Comparison of ENCODE assay signal across 9 cellular contexts in the genomic region with DNA sequence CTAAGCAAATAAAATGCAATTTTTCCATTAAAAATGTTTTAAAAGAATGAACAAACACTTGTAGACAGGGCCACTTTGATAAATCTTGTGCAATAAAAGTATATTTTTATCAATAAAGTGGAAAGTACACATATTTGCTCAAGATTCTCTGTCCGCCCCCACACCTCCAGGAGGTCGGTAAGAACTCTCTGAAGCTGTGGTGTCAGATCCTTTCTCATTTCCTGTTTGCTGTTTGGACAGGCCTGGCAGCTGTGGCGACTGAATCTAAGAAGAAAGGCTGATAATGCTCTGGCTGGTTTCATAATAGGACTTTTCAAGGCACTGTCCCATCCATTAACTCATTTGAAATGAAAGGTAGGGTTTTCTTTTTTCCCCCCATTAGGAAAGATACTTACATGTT. TPM values are rescaled to one million over a fixed set of nuclear protein-coding genes. Genes with fewer than 3 reads are reported as not detected.
DNase-seq lines count a peak whose midpoint lies in the region; ATAC-seq, FAIRE-seq and TF ChIP-seq lines count a peak whose summit lies in the region.
"Had no signal": no experiment of that assay in that cellular context is flagged by ENCODE, and none has a peak within 500 bp of the region (broad histone marks: within the 10 kb centered on the region; RNA-seq: fewer than 3 reads in every experiment).

No MANE protein-coding gene starts in this region.

- peak overlapping the region in 1 of 3 experiments; percentile 16 for H3K4me3 ChIP-seq in endothelial cell of umbilical vein (replicated peaks in 1 of 3; ENCODE audit: insufficient read depth in 1 of 3, low read depth in 1 of 3, low read length in 3 of 3)
- H3K4me3 ChIP-seq: adrenal gland had no signal

- peak overlapping the region; percentile 34 for H3K9ac ChIP-seq in endothelial cell of umbilical vein (replicated peaks; ENCODE audit: extremely low read depth, insufficient read depth, low read length)

- no peaks in the 10 kb centered on the region for H3K27me3 Mint-ChIP-seq in stimulated activated naive CD8-positive, alpha-beta T cell treated with anti-CD3 and anti-CD28 coated beads, Interleukin-15, amount 100 ng/mL, for 72 hours

- H3K36me3 ChIP-seq in endothelial cell of umbilical vein (ENCODE audit: control insufficient read depth in 2 of 2, extremely low read depth in 1 of 2, insufficient read depth in 2 of 2, low read length in 2 of 2) = no peaks in the 10 kb centered on the region
- H3K36me3 ChIP-seq: adrenal gland had no signal

- no TSS peak for BruUV-seq in endothelial cell of umbilical vein (replicated peaks; lab: Mats Ljungman, UMichigan)

- peak; percentile 66 for DNase-seq in CD1c-positive myeloid dendritic cell (ENCODE audit: extremely low spot score)
- DNase-seq in NCI-H69 (lab: John Stamatoyannopoulos, UW) = peak; percentile 89
- DNase-seq in endothelial cell of umbilical vein (ENCODE audit: low read depth, low spot score) = peak; percentile 64
- DNase-seq in stimulated activated naive CD8-positive, alpha-beta T cell treated with anti-CD3 and anti-CD28 coated beads, Interleukin-15, amount 100 ng/mL, for 72 hours = peak in 1 of 2 donors; percentile 12
- no peak for DNase-seq in posterior vena cava (ENCODE audit: low spot score)
- no peak for DNase-seq in cerebellar cortex (ENCODE audit: low spot score)

- no peaks in the 10 kb centered on the region for H3K9me1 ChIP-seq in endothelial cell of umbilical vein (replicated peaks; ENCODE audit: control insufficient read depth, extremely low read depth, insufficient read depth, low read length)

- peak overlapping the region; percentile 65 for H3K27ac ChIP-seq in endothelial cell of umbilical vein (ENCODE audit: insufficient read depth, low read depth, low read length)
- H3K27ac ChIP-seq: adrenal gland had no signal

- H3K4me1 Mint-ChIP-seq in stimulated activated naive CD8-positive, alpha-beta T cell treated with anti-CD3 and anti-CD28 coated beads, Interleukin-15, amount 100 ng/mL, for 72 hours = peaks cover 16% of the 10 kb centered on the region

- H4K20me1 ChIP-seq in endothelial cell of umbilical vein (replicated peaks; ENCODE audit: control insufficient read depth, extremely low read depth, insufficient read depth, low read length) = no peaks in the 10 kb centered on the region

- FAIRE-seq in endothelial cell of umbilical vein (lab: Jason Lieb, UNC) = peak; percentile 56

- H3K27ac Mint-ChIP-seq in stimulated activated naive CD8-positive, alpha-beta T cell treated with anti-CD3 and anti-CD28 coated beads, Interleukin-15, amount 100 ng/mL, for 72 hours = peak overlapping the region in 1 of 2 donors; percentile 40

- no peaks in the 10 kb centered on the region for H3K9me3 ChIP-seq in endothelial cell of umbilical vein (replicated peaks; ENCODE audit: control insufficient read depth, insufficient read depth, low read length)
- H3K9me3 ChIP-seq: adrenal gland had no signal

- peak overlapping the region; percentile 68 for H3K4me2 ChIP-seq in endothelial cell of umbilical vein (ENCODE audit: insufficient read depth, low read length)

- CTCF ChIA-PET in endothelial cell of umbilical vein (lab: Charles Lee) = interaction anchor here (1.1 to 1.9 kb wide), 3 partner anchors 19 to 815 kb away, joined by 4 read pairs; a partner anchor contains a TSS

- no peak overlapping the region for H3K4me3 Mint-ChIP-seq in stimulated activated naive CD8-positive, alpha-beta T cell treated with anti-CD3 and anti-CD28 coated beads, Interleukin-15, amount 100 ng/mL, for 72 hours

- no peak for TF ChIP-seq POLR2A in endothelial cell of umbilical vein (IDR thresholded peaks at IDR 0.05; ENCODE audit: low read depth, low read length)

- no peak for TF ChIP-seq CTCF in endothelial cell of umbilical vein (IDR thresholded peaks at IDR 0.05; ENCODE audit: extremely low read depth in 1 of 2, insufficient read depth in 1 of 2, low read depth in 1 of 2, low read length in 2 of 2)

- no peaks in the 10 kb centered on the region for H3K9me3 Mint-ChIP-seq in stimulated activated naive CD8-positive, alpha-beta T cell treated with anti-CD3 and anti-CD28 coated beads, Interleukin-15, amount 100 ng/mL, for 72 hours

- peak overlapping the region; percentile 69 for H2AFZ ChIP-seq in endothelial cell of umbilical vein (ENCODE audit: low read depth, low read length)

- H3K27me3 ChIP-seq in endothelial cell of umbilical vein (ENCODE audit: control insufficient read depth in 2 of 2, insufficient read depth in 2 of 2, low read length in 2 of 2) = peaks cover 0 to 2% of the 10 kb centered on the region in 2 experiments
- H3K27me3 ChIP-seq: adrenal gland had no signal

- ATAC-seq in GM19438 (IDR thresholded peaks at IDR 0.05; ENCODE audit: low read depth, unreplicated experiment) (peak; percentile 100), HG03354 (IDR thresholded peaks at IDR 0.05; ENCODE audit: poor library complexity, severe bottlenecking, unreplicated experiment) (peak; percentile 100)
- peak; percentile 76 for ATAC-seq in stimulated activated naive CD8-positive, alpha-beta T cell treated with anti-CD3 and anti-CD28 coated beads, Interleukin-15, amount 100 ng/mL, for 72 hours

- no peaks in the 10 kb centered on the region for H3K79me2 ChIP-seq in endothelial cell of umbilical vein (ENCODE audit: control insufficient read depth, insufficient read depth, low read length)

- POLR2A ChIA-PET in endothelial cell of umbilical vein (lab: Charles Lee) = no interaction called here

- dilution Hi-C loops in endothelial cell of umbilical vein (cut with MboI; ENCODE audit: extremely low pct_ligation_motif_present, low sequenced_read_pairs) = no loop called here

- intact Hi-C loops in endothelial cell of umbilical vein (cut with micrococcal nuclease) = loop anchor here (1.0 kb wide), 1 partner anchor 35 kb away; a partner anchor contains a TSS
- intact Hi-C loops in posterior vena cava (cut with DNase I) = no loop called here

- peaks cover 30% of the 10 kb centered on the region for H3K4me1 ChIP-seq in endothelial cell of umbilical vein (ENCODE audit: control insufficient read depth, extremely low read depth, insufficient read depth, low read length)

TF ChIP-seq in endothelial cell of umbilical vein, 7 proteins besides CTCF, POLR2A, EP300 and RAD21:
- no peak for TF ChIP-seq GATA2 (IDR thresholded peaks at IDR 0.05; ENCODE audit: insufficient read depth, insufficient read length, low read depth, low read length)
- no peak for TF ChIP-seq MYC (IDR thresholded peaks at IDR 0.05; ENCODE audit: low read depth, low read length)
- TF ChIP-seq FOS (IDR thresholded peaks at IDR 0.05; ENCODE audit: borderline replicate concordance, insufficient read depth, low read length) = no peak
- TF ChIP-seq JUN (IDR thresholded peaks at IDR 0.05; ENCODE audit: borderline replicate concordance, insufficient read depth, insufficient read length, low read depth) = no peak
- TF ChIP-seq, protein P1, sequence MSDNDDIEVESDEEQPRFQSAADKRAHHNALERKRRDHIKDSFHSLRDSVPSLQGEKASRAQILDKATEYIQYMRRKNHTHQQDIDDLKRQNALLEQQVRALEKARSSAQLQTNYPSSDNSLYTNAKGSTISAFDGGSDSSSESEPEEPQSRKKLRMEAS (IDR thresholded peaks at IDR 0.05; ENCODE audit: insufficient read depth, insufficient read length) = no peak
- TF ChIP-seq POLR2AphosphoS5 (IDR thresholded peaks at IDR 0.05; ENCODE audit: insufficient read depth, low read depth, low read length) = no peak
- TF ChIP-seq EZH2 (IDR thresholded peaks at IDR 0.05; ENCODE audit: borderline replicate concordance, low read depth, low read length, severe bottlenecking) = no peak

RNA-seq across cellular contexts. Expression of a gene that starts 15.3 kb away (rescaled TPM):
- total RNA-seq in endothelial cell of umbilical vein (not detected in 2 replicates), posterior vena cava (under 1 TPM in 1 of 2 donors, not detected in 1; 0.24 TPM)
- not detected in 2 replicates for polyA plus RNA-seq in endothelial cell of umbilical vein
- not detected in 2 replicates for polyA plus RNA-seq in endothelial cell of umbilical vein (2011; cell fraction: cytosol; rRNA removed)
- polyA plus RNA-seq in endothelial cell of umbilical vein (2011; cell fraction: nucleus; rRNA removed) = not detected in 2 replicates
- polyA plus RNA-seq in endothelial cell of umbilical vein (2012) = not detected in 2 replicates
- not detected in 2 replicates for polyA minus RNA-seq in endothelial cell of umbilical vein
- not detected for polyA minus RNA-seq in endothelial cell of umbilical vein (2011; cell fraction: cytosol; rRNA and poly(A)+ RNA removed)
- not detected in 2 replicates for polyA minus RNA-seq in endothelial cell of umbilical vein (2011; cell fraction: nucleus; rRNA and poly(A)+ RNA removed)

RNA-seq across cellular contexts. Expression of a gene that starts 35.6 kb away (rescaled TPM):
- total RNA-seq in endothelial cell of umbilical vein (125 and 134 TPM in 2 replicates), posterior vena cava (10 to 100 TPM; 39.1 to 49.8 TPM)
- polyA plus RNA-seq in endothelial cell of umbilical vein = 99.0 and 110 TPM in 2 replicates
- polyA plus RNA-seq in endothelial cell of umbilical vein (2011; cell fraction: cytosol; rRNA removed) = 103 and 111 TPM in 2 replicates
- 184 and 235 TPM in 2 replicates for polyA plus RNA-seq in endothelial cell of umbilical vein (2011; cell fraction: nucleus; rRNA removed)
- 127 and 147 TPM in 2 replicates for polyA plus RNA-seq in endothelial cell of umbilical vein (2012)
- 52.3 and 59.6 TPM in 2 replicates for polyA minus RNA-seq in endothelial cell of umbilical vein
- polyA minus RNA-seq in endothelial cell of umbilical vein (2011; cell fraction: cytosol; rRNA and poly(A)+ RNA removed) = 50.7 TPM
- 80.1 and 107 TPM in 2 replicates for polyA minus RNA-seq in endothelial cell of umbilical vein (2011; cell fraction: nucleus; rRNA and poly(A)+ RNA removed)

Comparison
In these comparisons a context has a peak if more than half of its experiments do, and no peak if none do; other contexts are left out.
1. DNase-seq: peak in CD1c-positive myeloid dendritic cell (single experiment), NCI-H69 (single experiment) and endothelial cell of umbilical vein (single experiment); none in posterior vena cava (single experiment) and cerebellar cortex (single experiment).
2. Peak in every context shown above with its lines, with median percentiles within 50 percentile points of each other: ATAC-seq.